18 cellular contexts compared by ENCODE assay signal in the genomic region with DNA sequence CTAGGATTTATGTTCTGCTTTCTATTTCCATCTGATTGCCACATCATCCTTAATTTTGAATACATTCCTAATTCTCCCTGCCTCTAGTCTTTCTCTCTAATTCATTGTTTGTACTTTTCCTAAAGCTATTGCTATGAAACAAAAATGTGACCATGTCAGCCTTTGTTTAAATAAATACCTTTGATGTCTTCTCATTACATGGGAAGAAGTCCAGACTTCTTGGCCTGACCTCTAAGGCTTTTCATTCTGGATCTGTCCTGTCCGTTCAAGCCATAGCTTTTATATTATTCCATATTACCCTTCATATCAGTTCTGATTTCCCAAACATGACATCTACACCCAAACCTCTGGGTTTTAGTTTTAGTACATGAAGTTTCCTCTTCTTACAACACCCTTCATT.
DNase-seq lines count a peak whose midpoint lies in the region; ATAC-seq and TF ChIP-seq lines count a peak whose summit lies in the region.
"Had no signal": no experiment of that assay in that cellular context is flagged by ENCODE, and none has a peak within 500 bp of the region (broad histone marks: within the 10 kb centered on the region; RNA-seq: fewer than 3 reads in every experiment).

No MANE protein-coding gene starts in this region.

- H3K79me2 ChIP-seq in GM23248 (ENCODE audit: insufficient read depth) (peaks cover 99% of the 10 kb centered on the region), Karpas-422 (ENCODE audit: low read length) (peaks cover 90% of the 10 kb centered on the region)

- H3K4me3 Mint-ChIP-seq in activated CD4-positive, alpha-beta T cell treated with anti-CD3 and anti-CD28 coated beads, Interleukin-2, amount 10 ng/mL, durations not matched to agents 24 days and 14 days = no peak overlapping the region

- H3K9me3 ChIP-seq in GM23248 (ENCODE audit: low read depth) = no peaks in the 10 kb centered on the region
- no peaks in the 10 kb centered on the region for H3K9me3 ChIP-seq in Karpas-422 (ENCODE audit: low read length)
- H3K9me3 ChIP-seq: body of pancreas, left lung, mucosa of descending colon, vagina had no signal

- 49 to 65% methylated on average over 1 of the region's 1 CpG for WGBS in GM23248 (ENCODE audit: low coverage in 1 of 2, low lambda C conversion rate in 2 of 2, missing lambda C conversion rate in 2 of 2), 2 experiments

- H3K9me2 ChIP-seq in GM23248 (ENCODE audit: insufficient read depth) = no peaks in the 10 kb centered on the region
- no peaks in the 10 kb centered on the region for H3K9me2 ChIP-seq in Karpas-422 (replicated peaks; ENCODE audit: insufficient read depth, low read length)

- H3K27ac ChIP-seq in GM23248 (peak overlapping the region; percentile 20), Karpas-422 (ENCODE audit: low read length) (no peak overlapping the region)
- H3K27ac ChIP-seq: body of pancreas, KMS-11, left lung, vagina had no signal

- H3F3A ChIP-seq in GM23248 (ENCODE audit: insufficient read depth) = peaks cover 41% of the 10 kb centered on the region

- H3K27me3 ChIP-seq in GM23248 (replicated peaks; ENCODE audit: insufficient read depth) (no peaks in the 10 kb centered on the region), Karpas-422 (ENCODE audit: low read length) (no peaks in the 10 kb centered on the region)
- H3K27me3 ChIP-seq: body of pancreas, left lung, vagina had no signal

- no peak overlapping the region for H3K9ac ChIP-seq in GM23248
- no peak overlapping the region for H3K9ac ChIP-seq in Karpas-422 (ENCODE audit: low read length)
- H3K9ac ChIP-seq: KMS-11 had no signal

- no peaks in the 10 kb centered on the region for H3K9me3 Mint-ChIP-seq in activated CD4-positive, alpha-beta T cell treated with anti-CD3 and anti-CD28 coated beads, Interleukin-2, amount 10 ng/mL, durations not matched to agents 24 days and 14 days

- no peak for ATAC-seq in GM19035 (IDR thresholded peaks at IDR 0.05; ENCODE audit: unreplicated experiment)
- ATAC-seq: body of pancreas, left lung, mucosa of descending colon, right cardiac atrium had no signal

- H3K4me1 Mint-ChIP-seq in activated CD4-positive, alpha-beta T cell treated with anti-CD3 and anti-CD28 coated beads, Interleukin-2, amount 10 ng/mL, durations not matched to agents 24 days and 14 days = peaks cover 12% of the 10 kb centered on the region

- H3K4me2 ChIP-seq in GM23248 (ENCODE audit: unreplicated experiment) (no peak overlapping the region), Karpas-422 (ENCODE audit: low read depth, low read length, poor library complexity, severe bottlenecking) (no peak overlapping the region)
- H3K4me2 ChIP-seq: KMS-11 had no signal

- DNase-seq in AG08396 (ENCODE audit: low spot score) (peak; percentile 4), GM23248 (peak; percentile 6), choroid plexus epithelial cell (ENCODE audit: low read depth) (peak; percentile 42), iris pigment epithelial cell (ENCODE audit: low read depth) (peak; percentile 36), SW480 (ENCODE audit: low spot score) (no peak), Karpas-422 (no peak)
- DNase-seq in activated CD4-positive, alpha-beta T cell treated with anti-CD3 and anti-CD28 coated beads, Interleukin-2, amount 10 ng/mL, durations not matched to agents 24 days and 14 days = no peak
- DNase-seq: body of pancreas, cortex of kidney, left lung, mucosa of descending colon, NCI-H1092, NCI-H2029, NCI-H446 treated with DMSO at 0.1 percent for 48 hours, right cardiac atrium had no signal

- H4K20me1 ChIP-seq in GM23248 (ENCODE audit: insufficient read depth) (no peaks in the 10 kb centered on the region), Karpas-422 (ENCODE audit: insufficient read depth, low read depth, low read length) (no peaks in the 10 kb centered on the region)

- TF ChIP-seq CTCF in choroid plexus epithelial cell (conservative IDR thresholded peaks at IDR 0.05; ENCODE audit: low read depth, low read length) = no peak

- H3K4me1 ChIP-seq in GM23248 (ENCODE audit: insufficient read depth) = peaks cover 5% of the 10 kb centered on the region; the same call in 1 of the 2 replicates
- peaks cover 9% of the 10 kb centered on the region for H3K4me1 ChIP-seq in Karpas-422 (ENCODE audit: low read length)
- H3K4me1 ChIP-seq: left lung, vagina had no signal

- intact Hi-C loops in activated CD4-positive, alpha-beta T cell treated with anti-CD3 and anti-CD28 coated beads, Interleukin-2, amount 10 ng/mL, durations not matched to agents 24 days and 14 days (cut with micrococcal nuclease) = no loop called here

- peaks cover 26% of the 10 kb centered on the region for H3K36me3 Mint-ChIP-seq in activated CD4-positive, alpha-beta T cell treated with anti-CD3 and anti-CD28 coated beads, Interleukin-2, amount 10 ng/mL, durations not matched to agents 24 days and 14 days (ENCODE audit: low read depth)

- H2AFZ ChIP-seq in GM23248 (no peak overlapping the region), Karpas-422 (ENCODE audit: low read length) (no peak overlapping the region)

- H3K36me3 ChIP-seq in GM23248 (ENCODE audit: low read depth) (peaks cover 43% of the 10 kb centered on the region), Karpas-422 (ENCODE audit: insufficient read depth, low read length) (peaks cover 28% of the 10 kb centered on the region; the same call in 1 of the 2 replicates)
- H3K36me3 ChIP-seq: vagina had no signal

- no peak overlapping the region for H3K4me3 ChIP-seq in GM23248
- H3K4me3 ChIP-seq in choroid plexus epithelial cell (ENCODE audit: low read depth, low read length) = no peak overlapping the region
- H3K4me3 ChIP-seq in Karpas-422 (ENCODE audit: low read length) = no peak overlapping the region
- H3K4me3 ChIP-seq: body of pancreas, left lung, mucosa of descending colon, vagina had no signal

- in situ Hi-C loops in GM23248 (cut with MboI) = no loop called here

- H3K27me3 Mint-ChIP-seq in activated CD4-positive, alpha-beta T cell treated with anti-CD3 and anti-CD28 coated beads, Interleukin-2, amount 10 ng/mL, durations not matched to agents 24 days and 14 days = no peaks in the 10 kb centered on the region

- H3K27ac Mint-ChIP-seq in activated CD4-positive, alpha-beta T cell treated with anti-CD3 and anti-CD28 coated beads, Interleukin-2, amount 10 ng/mL, durations not matched to agents 24 days and 14 days = no peak overlapping the region

Comparison
In these comparisons a context has a peak if more than half of its experiments do, and no peak if none do; other contexts are left out.
1. DNase-seq: peak in AG08396 (single experiment), GM23248 (single experiment), choroid plexus epithelial cell (single experiment) and iris pigment epithelial cell (single experiment); none in activated CD4-positive, alpha-beta T cell treated with anti-CD3 and anti-CD28 coated beads, Interleukin-2, amount 10 ng/mL, durations not matched to agents 24 days and 14 days (single experiment), SW480 (single experiment) and Karpas-422 (single experiment).